ENCODE assay signal across 12 cellular contexts in genomic region chr6:106910999-106911949, GRCh38.
A peak's percentile ranks its signal among the peaks of the same experiment; 100 is the strongest.
DNase-seq lines count a peak whose midpoint lies in the region; ATAC-seq lines count a peak whose summit lies in the region.
"Had no signal": no experiment of that assay in that cellular context is flagged by ENCODE, and none has a peak within 500 bp of the region (broad histone marks: within the 10 kb centered on the region; RNA-seq: fewer than 3 reads in every experiment).

No MANE protein-coding gene starts in this region.

- H3K4me3 ChIP-seq in HUES64 (ENCODE audit: low read length): no peak overlapping the region

- H3K27me3 ChIP-seq in HUES64 (ENCODE audit: insufficient read depth, low read length): no peaks in the 10 kb centered on the region

- peak; percentile 7 for DNase-seq in DMS79 (lab: John Stamatoyannopoulos, UW)
- DNase-seq in DMS79 treated with DMSO at 0.1 percent for 48 hours (lab: John Stamatoyannopoulos, UW): no peak
- peak; percentile 10 for DNase-seq in UCSD-AML1 (lab: John Stamatoyannopoulos, UW; ENCODE audit: unreplicated experiment)
- no peak for DNase-seq in memory B cell (ENCODE audit: low spot score in 2 of 2)
- no peak for DNase-seq in medulla oblongata (ENCODE audit: extremely low spot score)
- no peak for DNase-seq in activated effector memory CD4-positive, alpha-beta T cell treated with anti-CD3 and anti-CD28 coated beads, Interleukin-2, amount 50 U/mL, for 16 hours
- no peak for DNase-seq in NAMALWA (ENCODE audit: low spot score)
- DNase-seq: 8988T; activated T-cell treated with anti-CD3 and anti-CD28 coated beads, Interleukin-2, amount 50 U/mL, for 1 hour; Right ventricle myocardium superior had no signal

- no peaks in the 10 kb centered on the region for H3K36me3 ChIP-seq in HUES64 (ENCODE audit: insufficient read depth, low read length)

- ATAC-seq in memory B cell (ENCODE audit: low read depth): no peak

- 0 out of 2 replicates have a peak overlapping the region, but pooled peaks have one; percentile 14 for H3K27ac ChIP-seq in HUES64 (ENCODE audit: low read depth, low read length)

- H3K27me3 Mint-ChIP-seq in memory B cell: no peaks in the 10 kb centered on the region
- H3K27me3 Mint-ChIP-seq: IgD-negative memory B cell had no signal

- no peak overlapping the region for H3K4me3 Mint-ChIP-seq in memory B cell
- H3K4me3 Mint-ChIP-seq: IgD-negative memory B cell had no signal

- H3K36me3 Mint-ChIP-seq in memory B cell: no peaks in the 10 kb centered on the region
- H3K36me3 Mint-ChIP-seq: IgD-negative memory B cell had no signal

- H3K27ac Mint-ChIP-seq in memory B cell: peak overlapping the region; percentile 3

- H3K4me1 ChIP-seq in HUES64 (ENCODE audit: insufficient read depth, low read length): peaks cover 19% of the 10 kb centered on the region

- H3K9me3 Mint-ChIP-seq in memory B cell: no peaks in the 10 kb centered on the region

- peaks cover 11% of the 10 kb centered on the region; the same call in 1 of the 2 replicates for H3K9me3 ChIP-seq in HUES64 (ENCODE audit: insufficient read depth, low read depth, low read length)

- H3K9ac ChIP-seq in HUES64 (ENCODE audit: low read depth, low read length): no peak overlapping the region

- 79% methylated on average over 7 of the region's 7 CpGs for WGBS in HUES64

- peaks cover 6% of the 10 kb centered on the region for H3K4me1 Mint-ChIP-seq in memory B cell

Comparison
In these comparisons a context has a peak if more than half of its experiments do, and no peak if none do; other contexts are left out.
1. DNase-seq: peak in DMS79 (single experiment) and UCSD-AML1 (single experiment); none in DMS79 treated with DMSO at 0.1 percent for 48 hours (single experiment), memory B cell (0 of 2), medulla oblongata (single experiment), activated effector memory CD4-positive, alpha-beta T cell treated with anti-CD3 and anti-CD28 coated beads, Interleukin-2, amount 50 U/mL, for 16 hours (single experiment) and NAMALWA (single experiment).